Comparison of ENCODE assay signal across 26 cellular contexts in genomic region chr2:161362568-161363166, GRCh38. TPM values are rescaled to one million over a fixed set of nuclear protein-coding genes. Genes with fewer than 3 reads are reported as not detected.
"Had no signal": no experiment of that assay in that cellular context is flagged by ENCODE, and none has a peak within 500 bp of the region (broad histone marks: within the 10 kb centered on the region; RNA-seq: fewer than 3 reads in every experiment).

No MANE protein-coding gene starts in this region.

- H3K4me2 ChIP-seq: SK-N-SH had no signal

- DNase-seq: Karpas-422; KG1; MG63; NCI-H1092; NCI-H1105 treated with DMSO at 0.1 percent for 48 hours; NCI-H1417 treated with DMSO at 0.1 percent for 48 hours; NCI-H146; NCI-H1694 treated with DMSO at 0.1 percent for 48 hours; NCI-H1930; NCI-H2081; NCI-H2107; NCI-H2171; NCI-H226; NCI-H446; NCI-H510A; NCI-H524 treated with DMSO at 0.1 percent for 48 hours; NCI-H69; NCI-H774; NK-92 treated with Interleukin-12 subunit alpha and Interleukin-12 subunit beta, amount 100 ng/mL, for 24 hours; PC-3; SHP77; SK-N-SH had no signal

- H3K27me3 ChIP-seq: MG63 had no signal

- H3K4me3 ChIP-seq: MG63 had no signal

- ATAC-seq: Panc1, PC-3 had no signal

- H3K9ac ChIP-seq: SK-N-SH had no signal

- H3K27ac ChIP-seq: RWPE1 had no signal

RNA-seq across cellular contexts. Expression of gene TBR1, which starts 53.4 kb away (rescaled TPM):
- total RNA-seq: HT1080, PC-3, SK-MEL-5 had no signal
- polyA plus RNA-seq: SK-N-SH had no signal
